ENCODE assay signal across 19 cellular contexts in genomic region chr3:8966150-8966819, GRCh38. TPM values are rescaled to one million over a fixed set of nuclear protein-coding genes. Genes with fewer than 3 reads are reported as not detected.
DNase-seq lines count a peak whose midpoint lies in the region; ATAC-seq and TF ChIP-seq lines count a peak whose summit lies in the region.
"Had no signal": no experiment of that assay in that cellular context is flagged by ENCODE, and none has a peak within 500 bp of the region (broad histone marks: within the 10 kb centered on the region; RNA-seq: fewer than 3 reads in every experiment).

No MANE protein-coding gene starts in this region.

- H3K4me3 Mint-ChIP-seq in stimulated activated naive CD8-positive, alpha-beta T cell treated with anti-CD3 and anti-CD28 coated beads, Interleukin-15, amount 100 ng/mL, for 72 hours, result no peak overlapping the region

- no peak overlapping the region for H3K9ac ChIP-seq in neuronal stem cell (ENCODE audit: low read depth, low read length, poor library complexity)
- H3K9ac ChIP-seq: GM23248 had no signal

- H2BK120ac ChIP-seq in neuronal stem cell (ENCODE audit: low read depth, low read length), result no peak overlapping the region

- H4K91ac ChIP-seq in neuronal stem cell (ENCODE audit: low read depth, low read length, poor library complexity), result no peak overlapping the region

- H3K9me2 ChIP-seq in hepatocyte (replicated peaks; ENCODE audit: insufficient read depth), result no peaks in the 10 kb centered on the region

- H2AFZ ChIP-seq in hepatocyte, result no peak overlapping the region
- no peak overlapping the region for H2AFZ ChIP-seq in neuronal stem cell (ENCODE audit: low read length)
- H2AFZ ChIP-seq: GM23248 had no signal

- H3K27ac ChIP-seq in hepatocyte (peak overlapping the region; percentile 81), neuronal stem cell (replicated peaks; ENCODE audit: low read length) (no peak overlapping the region)
- H3K27ac ChIP-seq: GM23248, SJCRH30 had no signal

- H3K4ac ChIP-seq in neuronal stem cell (ENCODE audit: low read length), result no peak overlapping the region

- WGBS in hepatocyte (ENCODE audit: low lambda C conversion rate, missing lambda C conversion rate), result 78% methylated on average over 2 of the region's 2 CpGs
- WGBS in neuronal stem cell (ENCODE audit: extremely low coverage in 2 of 2, insufficient read length in 2 of 2, insufficient replicate concordance in 1 of 2), 2 donors, result no CpG with 5 or more reads among the region's 2 CpGs

- H2AK5ac ChIP-seq in neuronal stem cell (ENCODE audit: low read depth, low read length), result peak overlapping the region; percentile 23

- no peak overlapping the region for H2BK5ac ChIP-seq in neuronal stem cell (ENCODE audit: low read length)

- no peak overlapping the region for H3K27ac Mint-ChIP-seq in stimulated activated naive CD8-positive, alpha-beta T cell treated with anti-CD3 and anti-CD28 coated beads, Interleukin-15, amount 100 ng/mL, for 72 hours
- H3K27ac Mint-ChIP-seq: CD4-positive, CD25-positive, alpha-beta regulatory T cell had no signal

- H3K79me1 ChIP-seq in neuronal stem cell (ENCODE audit: low read depth, low read length), result peaks cover 3% of the 10 kb centered on the region

- H3K4me3 ChIP-seq in hepatocyte (no peak overlapping the region), neuronal stem cell (ENCODE audit: low read length in 2 of 2) (no peak overlapping the region)
- H3K4me3 ChIP-seq: GM23248, SJCRH30 had no signal

- no peaks in the 10 kb centered on the region for H3K9me3 ChIP-seq in hepatocyte (ENCODE audit: low read depth)
- no peaks in the 10 kb centered on the region for H3K9me3 ChIP-seq in neuronal stem cell (replicated peaks in 1 of 2; ENCODE audit: control insufficient read depth in 2 of 2, insufficient read depth in 1 of 2, low read depth in 1 of 2, low read length in 2 of 2)
- H3K9me3 ChIP-seq: BE2C, SJCRH30 had no signal

- H3K79me2 ChIP-seq in hepatocyte, result peaks cover 16% of the 10 kb centered on the region

- no peak overlapping the region for H2BK15ac ChIP-seq in neuronal stem cell (ENCODE audit: low read length)

- H3K36me3 ChIP-seq in hepatocyte (replicated peaks; ENCODE audit: insufficient read depth, low read depth) (no peaks in the 10 kb centered on the region), neuronal stem cell (replicated peaks in 1 of 2; ENCODE audit: control insufficient read depth in 2 of 2, insufficient read depth in 2 of 2, low read length in 2 of 2) (peaks cover 0 to 3% of the 10 kb centered on the region in 2 donors)
- H3K36me3 ChIP-seq: BE2C, SJCRH30 had no signal

- H4K8ac ChIP-seq in neuronal stem cell (ENCODE audit: low read depth, low read length), result no peak overlapping the region

- no peak overlapping the region for H2BK12ac ChIP-seq in neuronal stem cell (ENCODE audit: low read length)

- no peaks in the 10 kb centered on the region for H3K9me3 Mint-ChIP-seq in stimulated activated naive CD8-positive, alpha-beta T cell treated with anti-CD3 and anti-CD28 coated beads, Interleukin-15, amount 100 ng/mL, for 72 hours
- H3K9me3 Mint-ChIP-seq: CD4-positive, CD25-positive, alpha-beta regulatory T cell had no signal

- peak; percentile 11 for ATAC-seq in stimulated activated naive CD8-positive, alpha-beta T cell treated with anti-CD3 and anti-CD28 coated beads, Interleukin-15, Interleukin-2, amounts not matched to agents 100 U/mL and 50 U/mL, for 24 hours
- no peak for ATAC-seq in stimulated activated naive CD8-positive, alpha-beta T cell treated with anti-CD3 and anti-CD28 coated beads, Interleukin-15, amount 100 ng/mL, for 72 hours
- ATAC-seq in HG03095 (IDR thresholded peaks at IDR 0.05; ENCODE audit: unreplicated experiment), result no peak
- ATAC-seq in GM19035 (IDR thresholded peaks at IDR 0.05; ENCODE audit: unreplicated experiment), result no peak
- ATAC-seq: HCT116 had no signal

- peaks cover 12% of the 10 kb centered on the region for H3K4me1 ChIP-seq in hepatocyte (ENCODE audit: insufficient read depth)
- H3K4me1 ChIP-seq in neuronal stem cell (ENCODE audit: control insufficient read depth in 2 of 2, insufficient read depth in 1 of 2, low read depth in 1 of 2, low read length in 2 of 2), result peaks cover 6 to 15% of the 10 kb centered on the region in 2 donors
- H3K4me1 ChIP-seq: BE2C, SJCRH30 had no signal

- no peak overlapping the region for H3K23ac ChIP-seq in neuronal stem cell (ENCODE audit: low read depth, low read length, poor library complexity)

- no peaks in the 10 kb centered on the region for H3K27me3 ChIP-seq in hepatocyte
- no peaks in the 10 kb centered on the region for H3K27me3 ChIP-seq in neuronal stem cell (ENCODE audit: control insufficient read depth in 3 of 3, insufficient read depth in 3 of 3, low read depth in 1 of 3, low read length in 3 of 3)
- H3K27me3 ChIP-seq: BE2C had no signal

- H3K4me1 Mint-ChIP-seq in stimulated activated naive CD8-positive, alpha-beta T cell treated with anti-CD3 and anti-CD28 coated beads, Interleukin-15, amount 100 ng/mL, for 72 hours, result peaks cover 21% of the 10 kb centered on the region

- no peak overlapping the region for H3K18ac ChIP-seq in neuronal stem cell (ENCODE audit: low read length)

- H3K4me2 ChIP-seq in hepatocyte, result no peak overlapping the region
- H3K4me2 ChIP-seq in neuronal stem cell (ENCODE audit: insufficient read depth, low read length, poor library complexity, severe bottlenecking), result no peak overlapping the region

- peaks cover 14% of the 10 kb centered on the region for H3K27me3 Mint-ChIP-seq in stimulated activated naive CD8-positive, alpha-beta T cell treated with anti-CD3 and anti-CD28 coated beads, Interleukin-15, amount 100 ng/mL, for 72 hours

- DNase-seq in stimulated activated naive CD8-positive, alpha-beta T cell treated with anti-CD3 and anti-CD28 coated beads, Interleukin-15, Interleukin-2, amounts not matched to agents 100 U/mL and 50 U/mL, for 24 hours, result no peak
- DNase-seq in stimulated activated naive CD8-positive, alpha-beta T cell treated with anti-CD3 and anti-CD28 coated beads, Interleukin-15, amount 100 ng/mL, for 72 hours, result no peak
- no peak for DNase-seq in hepatocyte (ENCODE audit: low spot score)
- no peak for DNase-seq in neuronal stem cell (ENCODE audit: low spot score)
- DNase-seq in activated naive CD4-positive, alpha-beta T cell treated with anti-CD3 and anti-CD28 coated beads, Interleukin-2, amount 50 U/mL, for 16 hours, result no peak
- DNase-seq in NCI-H2196 (lab: John Stamatoyannopoulos, UW; ENCODE audit: unreplicated experiment), result no peak
- DNase-seq: BE2C; CD4-positive, CD25-positive, alpha-beta regulatory T cell; COR-L47; GF-D8; NCI-H1417 treated with DMSO at 0.1 percent for 48 hours; NCI-H187 treated with DMSO at 0.1 percent for 48 hours; NCI-H226; NCI-H524 treated with DMSO at 0.1 percent for 48 hours; SJCRH30 had no signal

- TF ChIP-seq CTCF in hepatocyte (IDR thresholded peaks at IDR 0.05; ENCODE audit: poor library complexity), result no peak

- no peak overlapping the region for H3K14ac ChIP-seq in neuronal stem cell (ENCODE audit: low read length)

- H4K20me1 ChIP-seq in hepatocyte (ENCODE audit: insufficient read depth, poor library complexity, severe bottlenecking), result no peaks in the 10 kb centered on the region

RNA-seq across cellular contexts. Expression of gene RAD18, which starts 3.0 kb away (rescaled TPM):
- total RNA-seq in hepatocyte, result 6.0 and 6.3 TPM in 2 replicates
- 5.3 and 6.5 TPM in 2 replicates for polyA plus RNA-seq in hepatocyte
- 11.9 TPM for polyA plus RNA-seq in neuronal stem cell (2013, experiment 1 of 2)
- polyA plus RNA-seq in neuronal stem cell (2013, experiment 2 of 2), result 11.7 TPM
